Comparison of ENCODE assay signal across 10 cellular contexts in the genomic region with DNA sequence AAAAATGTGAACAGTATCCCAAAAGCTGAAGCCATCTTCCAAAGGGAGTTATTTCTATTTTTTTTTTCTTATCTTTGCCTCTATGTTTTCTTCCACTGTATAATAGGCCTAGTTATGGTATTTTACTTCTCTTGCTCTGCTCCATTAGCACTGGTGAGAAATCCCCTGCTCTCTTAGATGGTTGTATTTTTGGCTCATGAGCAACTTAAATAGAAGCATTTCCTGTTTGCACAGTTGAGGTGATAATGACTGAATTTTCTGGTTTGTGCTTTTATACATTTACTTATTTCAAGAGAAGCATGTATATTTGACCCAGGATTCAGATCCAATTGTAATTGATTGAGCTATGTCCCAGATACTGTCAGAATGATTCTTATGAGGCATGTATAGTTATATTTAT.
DNase-seq lines count a peak whose midpoint lies in the region; ATAC-seq and TF ChIP-seq lines count a peak whose summit lies in the region.
"Had no signal": no experiment of that assay in that cellular context is flagged by ENCODE, and none has a peak within 500 bp of the region (broad histone marks: within the 10 kb centered on the region; RNA-seq: fewer than 3 reads in every experiment).

No MANE protein-coding gene starts in this region.

- peaks cover 19% of the 10 kb centered on the region for H3K9me3 Mint-ChIP-seq in activated naive CD8-positive, alpha-beta T cell treated with anti-CD3 and anti-CD28 coated beads for 36 hours
- peaks cover 17% of the 10 kb centered on the region for H3K9me3 Mint-ChIP-seq in activated CD4-positive, alpha-beta T cell treated with anti-CD3 and anti-CD28 coated beads, Interleukin-2, amount 10 ng/mL, durations not matched to agents 7 days and 5 days
- H3K9me3 Mint-ChIP-seq in chondrocyte (ENCODE audit: low read depth) = peaks cover 37% of the 10 kb centered on the region

- H3K4me3 Mint-ChIP-seq in activated naive CD8-positive, alpha-beta T cell treated with anti-CD3 and anti-CD28 coated beads for 36 hours = no peak overlapping the region
- no peak overlapping the region for H3K4me3 Mint-ChIP-seq in activated CD4-positive, alpha-beta T cell treated with anti-CD3 and anti-CD28 coated beads, Interleukin-2, amount 10 ng/mL, durations not matched to agents 7 days and 5 days
- no peak overlapping the region for H3K4me3 Mint-ChIP-seq in chondrocyte (ENCODE audit: unreplicated experiment)
- H3K4me3 Mint-ChIP-seq: activated naive CD4-positive, alpha-beta T cell treated with anti-CD3 and anti-CD28 coated beads, Interleukin-2, amount 50 U/mL, for 24 hours had no signal

- TF ChIP-seq CTCF in chondrocyte (IDR thresholded peaks at IDR 0.05) = no peak

- CTCF ChIA-PET in activated CD4-positive, alpha-beta T cell treated with anti-CD3 and anti-CD28 coated beads, Interleukin-2, amount 10 ng/mL, durations not matched to agents 7 days and 5 days (lab: Charles Lee) = no interaction called here

- H3K36me3 Mint-ChIP-seq in activated naive CD8-positive, alpha-beta T cell treated with anti-CD3 and anti-CD28 coated beads for 36 hours = peaks cover 28% of the 10 kb centered on the region
- H3K36me3 Mint-ChIP-seq in activated CD4-positive, alpha-beta T cell treated with anti-CD3 and anti-CD28 coated beads, Interleukin-2, amount 10 ng/mL, durations not matched to agents 7 days and 5 days (ENCODE audit: low read depth) = peaks cover 9% of the 10 kb centered on the region
- peaks cover 3% of the 10 kb centered on the region for H3K36me3 Mint-ChIP-seq in chondrocyte (ENCODE audit: low read depth)

- H3K4me1 Mint-ChIP-seq in activated naive CD8-positive, alpha-beta T cell treated with anti-CD3 and anti-CD28 coated beads for 36 hours = peaks cover 6% of the 10 kb centered on the region
- peaks cover 6% of the 10 kb centered on the region for H3K4me1 Mint-ChIP-seq in activated CD4-positive, alpha-beta T cell treated with anti-CD3 and anti-CD28 coated beads, Interleukin-2, amount 10 ng/mL, durations not matched to agents 7 days and 5 days
- peaks cover 4% of the 10 kb centered on the region for H3K4me1 Mint-ChIP-seq in chondrocyte (ENCODE audit: low read depth)

- peak overlapping the region; percentile 59 for H3K27ac Mint-ChIP-seq in activated naive CD8-positive, alpha-beta T cell treated with anti-CD3 and anti-CD28 coated beads for 36 hours
- no peak overlapping the region for H3K27ac Mint-ChIP-seq in activated CD4-positive, alpha-beta T cell treated with anti-CD3 and anti-CD28 coated beads, Interleukin-2, amount 10 ng/mL, durations not matched to agents 7 days and 5 days
- no peak overlapping the region for H3K27ac Mint-ChIP-seq in chondrocyte (ENCODE audit: unreplicated experiment)
- H3K27ac Mint-ChIP-seq: activated naive CD4-positive, alpha-beta T cell treated with anti-CD3 and anti-CD28 coated beads, Interleukin-2, amount 50 U/mL, for 24 hours had no signal

- no peaks in the 10 kb centered on the region for H3K27me3 Mint-ChIP-seq in activated naive CD8-positive, alpha-beta T cell treated with anti-CD3 and anti-CD28 coated beads for 36 hours
- no peaks in the 10 kb centered on the region for H3K27me3 Mint-ChIP-seq in activated CD4-positive, alpha-beta T cell treated with anti-CD3 and anti-CD28 coated beads, Interleukin-2, amount 10 ng/mL, durations not matched to agents 7 days and 5 days
- H3K27me3 Mint-ChIP-seq in chondrocyte (ENCODE audit: low read depth) = peaks cover 11% of the 10 kb centered on the region
- H3K27me3 Mint-ChIP-seq: activated naive CD4-positive, alpha-beta T cell treated with anti-CD3 and anti-CD28 coated beads, Interleukin-2, amount 50 U/mL, for 24 hours had no signal

- POLR2A ChIA-PET in activated CD4-positive, alpha-beta T cell treated with anti-CD3 and anti-CD28 coated beads, Interleukin-2, amount 10 ng/mL, durations not matched to agents 7 days and 5 days (lab: Charles Lee) = no interaction called here

- DNase-seq in activated naive CD8-positive, alpha-beta T cell treated with anti-CD3 and anti-CD28 coated beads for 36 hours = no peak
- DNase-seq in activated CD4-positive, alpha-beta T cell treated with anti-CD3 and anti-CD28 coated beads, Interleukin-2, amount 10 ng/mL, durations not matched to agents 7 days and 5 days = no peak
- no peak for DNase-seq in COLO829 (ENCODE audit: low spot score)
- no peak for DNase-seq in medulla oblongata (ENCODE audit: extremely low spot score)
- no peak for DNase-seq in chondrocyte (ENCODE audit: low spot score)
- DNase-seq: nucleus accumbens had no signal

- ATAC-seq in GM18511 (IDR thresholded peaks at IDR 0.05; ENCODE audit: unreplicated experiment) (peak; percentile 100), GM21381 (IDR thresholded peaks at IDR 0.05; ENCODE audit: unreplicated experiment) (peak; percentile 98), HG03095 (IDR thresholded peaks at IDR 0.05; ENCODE audit: unreplicated experiment) (peak; percentile 100)
